In genomic region chrX:2829066-2829430, GRCh38 we compare ENCODE assay signal across 9 cellular contexts. TPM values are rescaled to one million over a fixed set of nuclear protein-coding genes. Genes with fewer than 3 reads are reported as not detected.
DNase-seq lines count a peak whose midpoint lies in the region; ATAC-seq and TF ChIP-seq lines count a peak whose summit lies in the region.
"Had no signal": no experiment of that assay in that cellular context is flagged by ENCODE, and none has a peak within 500 bp of the region (broad histone marks: within the 10 kb centered on the region; RNA-seq: fewer than 3 reads in every experiment).

No MANE protein-coding gene starts in this region.

- no peaks in the 10 kb centered on the region for H3K9me2 ChIP-seq in GM23248 (ENCODE audit: insufficient read depth)

- H4K20me1 ChIP-seq in GM23248 (ENCODE audit: insufficient read depth), result no peaks in the 10 kb centered on the region

- DNase-seq in GM23248, result no peak
- DNase-seq in astrocyte of the cerebellum (ENCODE audit: low read depth), result no peak
- peak; percentile 69 for DNase-seq in iPS-NIHi7 (ENCODE audit: extremely low spot score)
- no peak for DNase-seq in GM10248 (ENCODE audit: extremely low spot score)
- DNase-seq in NCI-H187 (lab: John Stamatoyannopoulos, UW), result no peak
- DNase-seq: activated naive CD4-positive, alpha-beta T cell treated with anti-CD3 and anti-CD28 coated beads for 36 hours had no signal

- no peaks in the 10 kb centered on the region for H3K9me3 ChIP-seq in GM23248 (ENCODE audit: low read depth)

- CTCF ChIA-PET in GM10248 (lab: Yijun Ruan, JAX), result no interaction called here

- H3K4me3 ChIP-seq in GM23248, result peak overlapping the region; percentile 42; the same call in 1 of the 2 replicates
- H3K4me3 ChIP-seq in astrocyte of the cerebellum (ENCODE audit: low read depth, low read length), result peak overlapping the region; percentile 43
- H3K4me3 ChIP-seq in skin epidermis, result peak overlapping the region in 6 of 7 experiments; percentile 12 to 28 (median 18)

- no peaks in the 10 kb centered on the region for H3K79me2 ChIP-seq in GM23248 (ENCODE audit: insufficient read depth)

- no peaks in the 10 kb centered on the region for H3K36me3 ChIP-seq in GM23248 (ENCODE audit: low read depth)

- ATAC-seq in HG03469 (IDR thresholded peaks at IDR 0.05; ENCODE audit: unreplicated experiment) (no peak), GM21515 (IDR thresholded peaks at IDR 0.05; ENCODE audit: unreplicated experiment) (no peak)

- WGBS in GM23248 (ENCODE audit: low coverage in 1 of 2, low lambda C conversion rate in 2 of 2, missing lambda C conversion rate in 2 of 2), 2 experiments, result 3% methylated on average over 16 of the region's 35 CpGs; no CpG with 5 or more reads in 1 of the 2 experiments

- no peak overlapping the region for H3K9ac ChIP-seq in GM23248

- H3K27ac ChIP-seq in GM23248, result no peak overlapping the region
- peak overlapping the region in 1 of 21 experiments; percentile 65 for H3K27ac ChIP-seq in skin epidermis

- H3K4me1 ChIP-seq in GM23248 (ENCODE audit: insufficient read depth), result no peaks in the 10 kb centered on the region

- POLR2A ChIA-PET in GM10248 (lab: Yijun Ruan, JAX), result no interaction called here

- in situ Hi-C loops in GM23248 (cut with MboI) (loop anchor here (10.0 kb wide), 1 partner anchor 184 kb away; no protein-coding TSS in a partner anchor), astrocyte of the cerebellum (cut with HindIII; ENCODE audit: low sequenced_read_pairs) (no loop called here)

- TF ChIP-seq CTCF in astrocyte of the cerebellum (IDR thresholded peaks at IDR 0.05; ENCODE audit: low read depth, low read length, missing control alignments), result no peak
- TF ChIP-seq CTCF in GM10248 (IDR thresholded peaks at IDR 0.05; ENCODE audit: control extremely low read depth, extremely low read depth, low read depth, missing control alignments), result no peak

- no peaks in the 10 kb centered on the region for H3F3A ChIP-seq in GM23248 (ENCODE audit: insufficient read depth)

- no peak overlapping the region for H2AFZ ChIP-seq in GM23248

- H3K27me3 ChIP-seq in GM23248 (replicated peaks; ENCODE audit: insufficient read depth), result no peaks in the 10 kb centered on the region

- no peak overlapping the region for H3K4me2 ChIP-seq in GM23248 (ENCODE audit: unreplicated experiment)

RNA-seq across cellular contexts. Expression of gene GYG2, which starts 0.3 kb away (rescaled TPM):
- 0.38 and 0.43 TPM in 2 replicates for total RNA-seq in GM23248 (2014; rRNA removed; shearing (Covaris generic))
- polyA plus RNA-seq in GM23248 (2016; fragmentation: Nextera tagmentation; extraction: Ambion mirVana), result 0.86 and 1.2 TPM in 2 replicates
- total RNA-seq: activated naive CD4-positive, alpha-beta T cell treated with anti-CD3 and anti-CD28 coated beads for 36 hours had no signal
